In genomic region chr1:54287176-54287650, GRCh38 we compare ENCODE assay signal across 8 cellular contexts.
DNase-seq lines count a peak whose midpoint lies in the region; ATAC-seq and TF ChIP-seq lines count a peak whose summit lies in the region.

No MANE protein-coding gene starts in this region.

- H3K9me3 ChIP-seq in HAP-1, result no peaks in the 10 kb centered on the region
- no peaks in the 10 kb centered on the region for H3K9me3 ChIP-seq in adipocyte (ENCODE audit: control insufficient read depth, low read length)
- no peaks in the 10 kb centered on the region for H3K9me3 ChIP-seq in spleen

- WGBS in spleen, 5 donors, result 13 to 17% (median 14%) methylated on average over 8 of the region's 8 CpGs

- CTCF ChIA-PET in RWPE1 (lab: Yijun Ruan, JAX), result interaction anchor here (0.7 kb wide), 1 partner anchor 110 kb away, joined by 3 read pairs; no protein-coding TSS in a partner anchor

- no peak for TF ChIP-seq POLR2A in spleen (IDR thresholded peaks at IDR 0.05)

- TF ChIP-seq CTCF in RWPE1 (conservative IDR thresholded peaks at IDR 0.05; ENCODE audit: low read depth) (no peak), spleen (IDR thresholded peaks at IDR 0.05 in 8 of 11, conservative IDR thresholded peaks at IDR 0.05 in 3 of 11) (peak in 1 of 11 experiments; percentile 3)

- H3K36me3 ChIP-seq in HAP-1 (replicated peaks), result no peaks in the 10 kb centered on the region
- no peaks in the 10 kb centered on the region for H3K36me3 ChIP-seq in adipocyte (ENCODE audit: control insufficient read depth, insufficient read depth, low read length, severe bottlenecking)
- no peaks in the 10 kb centered on the region for H3K36me3 ChIP-seq in spleen

- H3K27ac ChIP-seq in RWPE1, result peak overlapping the region; percentile 69
- H3K27ac ChIP-seq in spleen, result peak overlapping the region in 7 of 8 donors; percentile 5 to 74 (median 67)

- H3K9ac ChIP-seq in adipocyte (ENCODE audit: low read length), result peak overlapping the region; percentile 33

- in situ Hi-C loops in HAP-1 (cut with MboI; ENCODE audit: low sequenced_read_pairs), result no loop called here

- intact Hi-C loops in spleen (cut with DNase I; ENCODE audit: low total_unique reads), result no loop called here

- POLR2A ChIA-PET in RWPE1 (lab: Yijun Ruan, JAX; ENCODE audit: low non-redundant PET), result no interaction called here

- H3K27me3 ChIP-seq in HAP-1 (ENCODE audit: low read depth), result no peaks in the 10 kb centered on the region
- H3K27me3 ChIP-seq in adipocyte (replicated peaks; ENCODE audit: control insufficient read depth, insufficient read depth, low read length), result no peaks in the 10 kb centered on the region
- H3K27me3 ChIP-seq in spleen (replicated peaks in 1 of 7), result no peaks in the 10 kb centered on the region

- DNase-seq in Ammon's horn (ENCODE audit: low spot score), result peak; percentile 69
- peak; percentile 71 to 90 for DNase-seq in HAP-1 (ENCODE audit: low spot score in 2 of 2)
- DNase-seq in RWPE1 (ENCODE audit: low spot score), result peak; percentile 39
- peak; percentile 29 for DNase-seq in adipocyte (ENCODE audit: low read depth)
- peak; percentile 76 for DNase-seq in hepatic stellate cell (ENCODE audit: low spot score)
- DNase-seq in spleen, result peak; percentile 82
- no peak for DNase-seq in retina

- no peak overlapping the region for H3K4me3 ChIP-seq in HAP-1
- H3K4me3 ChIP-seq in adipocyte (ENCODE audit: low read length), result no peak overlapping the region
- no peak overlapping the region for H3K4me3 ChIP-seq in spleen

- ATAC-seq in GM19023 (IDR thresholded peaks at IDR 0.05; ENCODE audit: unreplicated experiment), result no peak

- H3K4me1 ChIP-seq in HAP-1 (peaks cover 13% of the 10 kb centered on the region), adipocyte (ENCODE audit: control insufficient read depth, insufficient read depth, low read length) (peaks cover 38% of the 10 kb centered on the region), spleen (peaks cover 15 to 87% (median 50%) of the 10 kb centered on the region in 6 donors)
